Comparison of ENCODE assay signal across 9 cellular contexts in genomic region chr14:65287264-65288131, GRCh38.
A peak's percentile ranks its signal among the peaks of the same experiment; 100 is the strongest.
DNase-seq lines count a peak whose midpoint lies in the region; ATAC-seq and TF ChIP-seq lines count a peak whose summit lies in the region.
"Had no signal": no experiment of that assay in that cellular context is flagged by ENCODE, and none has a peak within 500 bp of the region (broad histone marks: within the 10 kb centered on the region; RNA-seq: fewer than 3 reads in every experiment).

No MANE protein-coding gene starts in this region.

- H3K27ac Mint-ChIP-seq in progenitor cell of endocrine pancreas = no peak overlapping the region

- peak; percentile 58 for ATAC-seq in HG03460 (IDR thresholded peaks at IDR 0.05; ENCODE audit: unreplicated experiment)
- ATAC-seq in mucosa of descending colon = peak; percentile 65
- no peak for ATAC-seq in gastroesophageal sphincter

- H3K36me3 ChIP-seq in mucosa of descending colon (ENCODE audit: low read depth) = no peaks in the 10 kb centered on the region
- H3K36me3 ChIP-seq in gastroesophageal sphincter = no peaks in the 10 kb centered on the region
- H3K36me3 ChIP-seq in HAP-1 (replicated peaks) = no peaks in the 10 kb centered on the region

- no peak for TF ChIP-seq POLR2A in gastroesophageal sphincter (IDR thresholded peaks at IDR 0.05)

- H3K4me3 ChIP-seq in mucosa of descending colon (no peak overlapping the region), gastroesophageal sphincter (no peak overlapping the region), HAP-1 (no peak overlapping the region)

- no peaks in the 10 kb centered on the region for H3K9me3 Mint-ChIP-seq in progenitor cell of endocrine pancreas (ENCODE audit: low read depth)

- no peak for TF ChIP-seq EP300 in gastroesophageal sphincter (IDR thresholded peaks at IDR 0.05)

- H3K9me3 ChIP-seq in mucosa of descending colon (no peaks in the 10 kb centered on the region), gastroesophageal sphincter (no peaks in the 10 kb centered on the region), HAP-1 (no peaks in the 10 kb centered on the region)

- no peak overlapping the region for H3K4me3 Mint-ChIP-seq in progenitor cell of endocrine pancreas (ENCODE audit: low read depth)

- intact Hi-C loops in mucosa of descending colon (cut with DNase I, micrococcal nuclease) = no loop called here

- H3K27me3 Mint-ChIP-seq in progenitor cell of endocrine pancreas = peaks cover 24% of the 10 kb centered on the region

- H3K27ac ChIP-seq in gastroesophageal sphincter = no peak overlapping the region
- H3K27ac ChIP-seq: 22Rv1 had no signal

- H3K27me3 ChIP-seq in gastroesophageal sphincter (no peaks in the 10 kb centered on the region), HAP-1 (ENCODE audit: low read depth) (no peaks in the 10 kb centered on the region)

- TF ChIP-seq CTCF in mucosa of descending colon (IDR thresholded peaks at IDR 0.05) = no peak
- TF ChIP-seq CTCF in progenitor cell of endocrine pancreas (IDR thresholded peaks at IDR 0.05; ENCODE audit: unreplicated experiment) = no peak
- no peak for TF ChIP-seq CTCF in gastroesophageal sphincter (IDR thresholded peaks at IDR 0.05)

- in situ Hi-C loops in HAP-1 (cut with MboI; ENCODE audit: low sequenced_read_pairs) = no loop called here

- H3K4me1 Mint-ChIP-seq in progenitor cell of endocrine pancreas (ENCODE audit: low read depth) = no peaks in the 10 kb centered on the region

- H3K4me1 ChIP-seq in mucosa of descending colon (ENCODE audit: low read depth) (no peaks in the 10 kb centered on the region), gastroesophageal sphincter (peaks cover 0 to 9% (median 0%) of the 10 kb centered on the region in 3 donors), HAP-1 (peaks cover 5% of the 10 kb centered on the region)

- H3K36me3 Mint-ChIP-seq in progenitor cell of endocrine pancreas (ENCODE audit: insufficient read depth) = no peaks in the 10 kb centered on the region

- 68 to 78% methylated on average over 6 to 12 of the region's 29 CpGs for WGBS in gastroesophageal sphincter (ENCODE audit: low coverage in 1 of 2), 2 donors

- DNase-seq in activated CD4-positive, CD25-positive, alpha-beta regulatory T cell treated with anti-CD3 and anti-CD28 coated beads, Interleukin-2, amount 50 U/mL, for 16 hours (ENCODE audit: low read depth, low spot score) = peak; percentile 10
- DNase-seq in activated CD4-positive, CD25-positive, alpha-beta regulatory T cell (lab: John Stamatoyannopoulos, UW) = no peak
- DNase-seq in activated CD8-positive, alpha-beta memory T cell treated with anti-CD3 and anti-CD28 coated beads for 4 hours (ENCODE audit: low read depth in 2 of 2) = peak; percentile 17
- DNase-seq in mucosa of descending colon = peak in 2 of 3 donors; percentile 46 to 67
- DNase-seq in progenitor cell of endocrine pancreas (ENCODE audit: low spot score, unreplicated experiment) = no peak
- DNase-seq in HAP-1 (ENCODE audit: low spot score in 2 of 2) = no peak

Comparison
In these comparisons a context has a peak if more than half of its experiments do, and no peak if none do; other contexts are left out.
1. DNase-seq: peak in activated CD4-positive, CD25-positive, alpha-beta regulatory T cell treated with anti-CD3 and anti-CD28 coated beads, Interleukin-2, amount 50 U/mL, for 16 hours (single experiment), activated CD8-positive, alpha-beta memory T cell treated with anti-CD3 and anti-CD28 coated beads for 4 hours (2 of 2) and mucosa of descending colon (2 of 3); none in activated CD4-positive, CD25-positive, alpha-beta regulatory T cell (0 of 4), progenitor cell of endocrine pancreas (single experiment) and HAP-1 (0 of 2).